Comparison of ENCODE assay signal across 9 cellular contexts in genomic region chr11:93921695-93922468, GRCh38.
DNase-seq lines count a peak whose midpoint lies in the region; ATAC-seq and TF ChIP-seq lines count a peak whose summit lies in the region.
"Had no signal": no experiment of that assay in that cellular context is flagged by ENCODE, and none has a peak within 500 bp of the region (broad histone marks: within the 10 kb centered on the region; RNA-seq: fewer than 3 reads in every experiment).

No MANE protein-coding gene starts in this region.

- DNase-seq in COLO829 (ENCODE audit: low spot score) (peak; percentile 66), NCI-H460 (ENCODE audit: extremely low read depth, low read depth) (peak; percentile 47), adipocyte (ENCODE audit: low read depth) (peak; percentile 76), kidney epithelial cell (ENCODE audit: low read depth) (no peak)
- DNase-seq: activated B cell treated with CpG ODN at 0.5 μM for 24 hours had no signal

- peak; percentile 76 for TF ChIP-seq CTCF in kidney epithelial cell (IDR thresholded peaks at IDR 0.05; ENCODE audit: insufficient read depth, low read length, poor library complexity, severe bottlenecking)

- no peak overlapping the region for H3K9ac ChIP-seq in adipocyte (ENCODE audit: low read length)

- no peaks in the 10 kb centered on the region for H3K4me1 ChIP-seq in adipocyte (ENCODE audit: control insufficient read depth, insufficient read depth, low read length)

- H3K4me3 ChIP-seq in adipocyte (ENCODE audit: low read length) (no peak overlapping the region), kidney epithelial cell (ENCODE audit: low read depth, low read length) (no peak overlapping the region)

- peaks cover 1% of the 10 kb centered on the region for H3K9me3 ChIP-seq in adipocyte (ENCODE audit: control insufficient read depth, low read length)

- ATAC-seq in GM18511 (IDR thresholded peaks at IDR 0.05; ENCODE audit: unreplicated experiment) = peak; percentile 83
- peak; percentile 78 for ATAC-seq in HG03342 (IDR thresholded peaks at IDR 0.05; ENCODE audit: unreplicated experiment)
- no peak for ATAC-seq in GM19455 (IDR thresholded peaks at IDR 0.05; ENCODE audit: unreplicated experiment)
- ATAC-seq in GM21576 (IDR thresholded peaks at IDR 0.05; ENCODE audit: unreplicated experiment) = no peak

- H3K36me3 ChIP-seq in adipocyte (ENCODE audit: control insufficient read depth, insufficient read depth, low read length, severe bottlenecking) (no peaks in the 10 kb centered on the region), kidney epithelial cell (ENCODE audit: control insufficient read depth, insufficient read depth, low read length) (no peaks in the 10 kb centered on the region)

- no peaks in the 10 kb centered on the region for H3K27me3 ChIP-seq in adipocyte (replicated peaks; ENCODE audit: control insufficient read depth, insufficient read depth, low read length)
- no peaks in the 10 kb centered on the region for H3K27me3 ChIP-seq in kidney epithelial cell (ENCODE audit: control insufficient read depth, insufficient read depth, low read length)

Comparison
In these comparisons a context has a peak if more than half of its experiments do, and no peak if none do; other contexts are left out.
1. ATAC-seq: peak in GM18511 (single experiment) and HG03342 (single experiment); none in GM19455 (single experiment) and GM21576 (single experiment).